In the genomic region with DNA sequence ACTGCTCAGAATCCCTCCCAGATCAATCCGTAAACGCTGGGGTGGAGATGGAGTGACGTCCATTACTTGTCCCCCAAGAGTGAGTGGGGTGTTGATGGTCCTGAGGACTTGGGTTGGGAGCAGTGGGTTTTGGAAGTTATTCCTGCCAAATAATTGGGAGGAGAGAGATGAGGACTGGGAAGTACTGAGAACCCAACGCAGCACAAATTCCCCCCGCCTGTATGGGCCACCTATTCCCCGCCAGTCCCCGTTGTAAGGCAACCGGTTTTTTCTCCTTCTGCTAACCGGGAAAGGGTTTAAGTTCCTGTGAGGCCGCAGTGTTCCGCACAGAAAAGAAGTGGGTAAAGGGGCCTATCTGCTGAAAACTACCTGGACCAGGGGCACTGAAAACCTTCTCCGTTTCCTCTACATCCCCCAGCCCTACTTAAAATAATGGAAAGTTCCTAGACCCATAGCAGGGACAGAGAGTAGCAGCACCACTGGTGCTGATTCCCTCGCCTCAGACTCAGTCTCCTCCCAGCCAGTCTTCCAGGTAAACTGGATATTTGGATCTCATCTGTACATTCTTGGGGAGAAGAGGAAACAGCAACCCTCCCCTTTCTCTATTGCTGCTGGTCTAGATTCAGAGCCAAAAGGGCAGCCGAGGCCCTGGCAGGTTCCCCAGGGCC, we compare ENCODE assay signal across 9 cellular contexts. TPM values are rescaled to one million over a fixed set of nuclear protein-coding genes. Genes with fewer than 3 reads are reported as not detected.
DNase-seq lines count a peak whose midpoint lies in the region; ATAC-seq and TF ChIP-seq lines count a peak whose summit lies in the region.
"Had no signal": no experiment of that assay in that cellular context is flagged by ENCODE, and none has a peak within 500 bp of the region (broad histone marks: within the 10 kb centered on the region; RNA-seq: fewer than 3 reads in every experiment).

No MANE protein-coding gene starts in this region.

- no peak for TF ChIP-seq POLR2A in right lobe of liver (IDR thresholded peaks at IDR 0.05)
- TF ChIP-seq POLR2A in testis (IDR thresholded peaks at IDR 0.05): no peak

- H3K9me3 ChIP-seq in right lobe of liver: no peaks in the 10 kb centered on the region
- no peaks in the 10 kb centered on the region for H3K9me3 ChIP-seq in testis

- ATAC-seq in right lobe of liver (no peak), HG03469 (IDR thresholded peaks at IDR 0.05; ENCODE audit: unreplicated experiment) (no peak)

- H3K36me3 ChIP-seq in right lobe of liver: no peaks in the 10 kb centered on the region
- H3K36me3 ChIP-seq in testis (ENCODE audit: low read depth, missing control alignments): no peaks in the 10 kb centered on the region

- H3K4me1 ChIP-seq in right lobe of liver: peaks cover 0 to 4% (median 0%) of the 10 kb centered on the region in 4 donors
- H3K4me1 ChIP-seq in testis: peaks cover 18% of the 10 kb centered on the region

- TF ChIP-seq CTCF in right lobe of liver (IDR thresholded peaks at IDR 0.05) (no peak), testis (IDR thresholded peaks at IDR 0.05) (no peak)

- WGBS in right lobe of liver (ENCODE audit: insufficient coverage, low coverage, low lambda C conversion rate, missing lambda C conversion rate): 71% methylated on average over 13 of the region's 14 CpGs
- WGBS in testis, 2 donors: 1 to 6% methylated on average over 14 of the region's 14 CpGs

- H3K27me3 ChIP-seq in right lobe of liver (no peaks in the 10 kb centered on the region), testis (no peaks in the 10 kb centered on the region)

- intact Hi-C loops in right lobe of liver (cut with DNase I) (no loop called here), testis (cut with DNase I; ENCODE audit: low total_unique reads) (no loop called here)

- H3K27ac ChIP-seq in caudate nucleus (ENCODE audit: low read depth, low read length): peak overlapping the region; percentile 96
- H3K27ac ChIP-seq in right lobe of liver: no peak overlapping the region
- peak overlapping the region; percentile 79 to 85 for H3K27ac ChIP-seq in testis
- H3K27ac ChIP-seq: C4-2B had no signal

- H3K4me3 ChIP-seq in right lobe of liver (peak overlapping the region in 2 of 3 donors; percentile 22 to 55), testis (peak overlapping the region; percentile 72 to 78)

- DNase-seq in NCI-H345 treated with DMSO at 0.1 percent for 48 hours (lab: John Stamatoyannopoulos, UW; ENCODE audit: unreplicated experiment) (peak; percentile 15), NCI-H345 (lab: John Stamatoyannopoulos, UW) (no peak), caudate nucleus (lab: John Stamatoyannopoulos, UW) (peak in 8 of 61 donors; percentile 22 to 61 (median 52)), right lobe of liver (no peak), testis (no peak), NCI-H2029 (lab: John Stamatoyannopoulos, UW) (no peak), inferior parietal cortex (ENCODE audit: extremely low spot score) (no peak)

RNA-seq across cellular contexts. Expression of a gene that starts 0.7 kb away (rescaled TPM):
- total RNA-seq in right lobe of liver (1 to 10 TPM in 1 of 6 experiments, under 1 TPM in 5; 0.17 to 1.4 (median 0.31) TPM), testis (10 to 100 TPM in 1 of 2 donors, 1 to 10 TPM in 1; 7.1 to 15.6 TPM)
- polyA plus RNA-seq in testis (ENCODE audit: insufficient read depth, low read depth, low replicate concordance): 22.3 TPM

RNA-seq across cellular contexts. Expression of a gene that starts 5.6 kb away (rescaled TPM):
- total RNA-seq in right lobe of liver (10 to 100 TPM; 26.9 to 47.4 (median 38.8) TPM), testis (100 to 1,000 TPM; 112 to 133 TPM)
- polyA plus RNA-seq in testis (ENCODE audit: insufficient read depth, low read depth, low replicate concordance): 84.9 TPM

RNA-seq across cellular contexts. Expression of a gene that starts 27.6 kb away (rescaled TPM):
- total RNA-seq in right lobe of liver: not detected
- 10 to 100 TPM; 35.0 to 69.1 TPM for total RNA-seq in testis
- polyA plus RNA-seq in testis (ENCODE audit: insufficient read depth, low read depth, low replicate concordance): 123 TPM

RNA-seq across cellular contexts. Expression of a gene that starts 29.0 kb away (rescaled TPM):
- 1 to 10 TPM; 2.6 to 6.3 (median 3.6) TPM for total RNA-seq in right lobe of liver
- 10 to 100 TPM; 14.6 to 34.7 TPM for total RNA-seq in testis
- 55.0 TPM for polyA plus RNA-seq in testis (ENCODE audit: insufficient read depth, low read depth, low replicate concordance)

RNA-seq across cellular contexts. Expression of a gene that starts 43.7 kb away (rescaled TPM):
- total RNA-seq in right lobe of liver (1 to 10 TPM in 1 of 6 experiments, under 1 TPM in 5; 0.27 to 2.5 (median 0.70) TPM), testis (10 to 100 TPM; 24.5 to 31.4 TPM)
- 17.9 TPM for polyA plus RNA-seq in testis (ENCODE audit: insufficient read depth, low read depth, low replicate concordance)

Comparison
In these comparisons a context has a peak if more than half of its experiments do, and no peak if none do; other contexts are left out.
1. H3K27ac ChIP-seq: peak in caudate nucleus (single experiment) and testis (2 of 2); none in right lobe of liver (0 of 3).
2. RNA of a gene that starts 27.6 kb away (total RNA-seq): 35.0 to 69.1 TPM in testis; not detected in right lobe of liver; every median in the first group is over 10 times any median in the second.